28 cellular contexts compared by ENCODE assay signal in the genomic region with DNA sequence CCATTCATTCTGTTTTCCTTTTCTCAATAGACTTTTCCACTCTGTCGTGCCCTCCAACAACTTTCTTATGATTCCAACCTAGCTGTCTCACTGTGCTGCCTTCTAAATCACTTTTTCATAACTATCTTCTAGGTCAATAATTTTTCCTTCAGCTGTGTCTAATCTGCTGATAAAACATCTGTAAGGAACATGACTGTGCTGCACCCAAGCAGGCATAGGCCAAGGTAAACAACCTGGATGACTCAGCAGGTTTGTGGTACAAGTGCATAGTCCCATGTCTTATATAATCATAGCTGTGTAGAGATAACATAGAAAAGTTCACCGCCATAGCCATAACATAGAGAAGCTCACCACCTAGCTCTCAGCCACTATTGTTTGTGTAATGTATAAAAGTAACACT.
DNase-seq lines count a peak whose midpoint lies in the region; ATAC-seq, FAIRE-seq and TF ChIP-seq lines count a peak whose summit lies in the region.
"Had no signal": no experiment of that assay in that cellular context is flagged by ENCODE, and none has a peak within 500 bp of the region (broad histone marks: within the 10 kb centered on the region; RNA-seq: fewer than 3 reads in every experiment).

No MANE protein-coding gene starts in this region.

- no peak for FAIRE-seq in astrocyte (lab: Jason Lieb, UNC)
- FAIRE-seq: endometrium, G401.6, GM18507 had no signal

- H3K4me3 Mint-ChIP-seq in astrocyte (ENCODE audit: unreplicated experiment) = no peak overlapping the region
- H3K4me3 Mint-ChIP-seq: activated naive CD8-positive, alpha-beta T cell treated with anti-CD3 and anti-CD28 coated beads, Interleukin-2, amount 10 ng/mL, durations not matched to agents 7 days and 5 days; dendritic cell treated with granulocyte-macrophage colony-stimulating factor and Interleukin-4, amounts not matched to agents 40 ng/mL and 50 ng/mL, for 4 days; nephron progenitor cell; type B pancreatic cell had no signal

- H3K4me2 ChIP-seq in astrocyte (ENCODE audit: low read length) = no peak overlapping the region
- H3K4me2 ChIP-seq: BLaER1 treated with 17β-estradiol and CSF1 and Interleukin-3, amounts not matched to agents 10 nM and 100 nM had no signal

- peaks cover 5% of the 10 kb centered on the region for H3K9me3 Mint-ChIP-seq in astrocyte (ENCODE audit: unreplicated experiment)

- H2AFZ ChIP-seq in astrocyte (ENCODE audit: low read depth, low read length) = no peak overlapping the region

- TF ChIP-seq CTCF in astrocyte (IDR thresholded peaks at IDR 0.05; ENCODE audit: insufficient read depth, low read depth, low read length) = no peak
- TF ChIP-seq CTCF in upper lobe of left lung (IDR thresholded peaks at IDR 0.05) = no peak
- no peak for TF ChIP-seq CTCF in heart left ventricle (IDR thresholded peaks at IDR 0.05)

- H3K4me3 ChIP-seq in astrocyte (ENCODE audit: insufficient read depth, low read depth, low read length) = no peak overlapping the region
- no peak overlapping the region for H3K4me3 ChIP-seq in upper lobe of left lung
- H3K4me3 ChIP-seq in heart left ventricle = no peak overlapping the region
- H3K4me3 ChIP-seq in right cardiac atrium (ENCODE audit: low read length) = no peak overlapping the region
- H3K4me3 ChIP-seq: BLaER1 treated with 17β-estradiol and CSF1 and Interleukin-3, amounts not matched to agents 10 nM and 100 nM; cardiac muscle cell; HAP-1; left lung; Peyer's patch; SK-N-MC had no signal

- H3K27me3 ChIP-seq in astrocyte (ENCODE audit: insufficient read depth, low read length) = no peaks in the 10 kb centered on the region
- H3K27me3 ChIP-seq in upper lobe of left lung = no peaks in the 10 kb centered on the region
- no peaks in the 10 kb centered on the region for H3K27me3 ChIP-seq in heart left ventricle
- H3K27me3 ChIP-seq in right cardiac atrium (ENCODE audit: control insufficient read depth, insufficient read depth) = no peaks in the 10 kb centered on the region
- H3K27me3 ChIP-seq: BLaER1 treated with 17β-estradiol and CSF1 and Interleukin-3, amounts not matched to agents 10 nM and 100 nM; cardiac muscle cell; left lung; Peyer's patch had no signal

- H3K79me2 ChIP-seq in astrocyte (ENCODE audit: insufficient read depth, low read length) = no peaks in the 10 kb centered on the region

- ATAC-seq in left colon = peak; percentile 32
- no peak for ATAC-seq in upper lobe of left lung (ENCODE audit: low FRiP score in 2 of 2)
- ATAC-seq in heart left ventricle = no peak
- no peak for ATAC-seq in right cardiac atrium
- ATAC-seq: left lung, sciatic nerve had no signal

- H3K36me3 ChIP-seq in astrocyte (ENCODE audit: insufficient read depth, low read length) = no peaks in the 10 kb centered on the region
- no peaks in the 10 kb centered on the region for H3K36me3 ChIP-seq in upper lobe of left lung
- no peaks in the 10 kb centered on the region for H3K36me3 ChIP-seq in heart left ventricle
- H3K36me3 ChIP-seq: cardiac muscle cell, HAP-1, left lung, Peyer's patch had no signal

- no peak for TF ChIP-seq EP300 in upper lobe of left lung (IDR thresholded peaks at IDR 0.05)

- intact Hi-C loops in left colon (cut with DNase I, micrococcal nuclease) = no loop called here
- intact Hi-C loops in heart left ventricle (cut with DNase I) = no loop called here
- intact Hi-C loops in right cardiac atrium (cut with DNase I) = no loop called here

- H3K9ac ChIP-seq in astrocyte (ENCODE audit: low read length) = no peak overlapping the region
- H3K9ac ChIP-seq: BLaER1 treated with 17β-estradiol and CSF1 and Interleukin-3, amounts not matched to agents 10 nM and 100 nM had no signal

- WGBS in upper lobe of left lung, 2 donors = 95% methylated on average over 2 of the region's 2 CpGs
- WGBS in heart left ventricle, 4 donors = 93 to 95% (median 93%) methylated on average over 2 of the region's 2 CpGs
- 95% methylated on average over 2 of the region's 2 CpGs for WGBS in right cardiac atrium

- H3K4me1 ChIP-seq in astrocyte (ENCODE audit: insufficient read depth, low read length) (no peaks in the 10 kb centered on the region), upper lobe of left lung (no peaks in the 10 kb centered on the region), heart left ventricle (no peaks in the 10 kb centered on the region), right cardiac atrium (ENCODE audit: control insufficient read depth, insufficient read depth, low read length) (no peaks in the 10 kb centered on the region)
- H3K4me1 ChIP-seq: BLaER1 treated with 17β-estradiol and CSF1 and Interleukin-3, amounts not matched to agents 10 nM and 100 nM; HAP-1; left lung; Peyer's patch had no signal

- no peak overlapping the region for H3K27ac Mint-ChIP-seq in astrocyte (ENCODE audit: unreplicated experiment)
- H3K27ac Mint-ChIP-seq: activated naive CD8-positive, alpha-beta T cell treated with anti-CD3 and anti-CD28 coated beads, Interleukin-2, amount 10 ng/mL, durations not matched to agents 7 days and 5 days; dendritic cell treated with granulocyte-macrophage colony-stimulating factor and Interleukin-4, amounts not matched to agents 40 ng/mL and 50 ng/mL, for 4 days; nephron progenitor cell; type B pancreatic cell had no signal

- H3K36me3 Mint-ChIP-seq in astrocyte (ENCODE audit: low read depth, unreplicated experiment) = no peaks in the 10 kb centered on the region
- H3K36me3 Mint-ChIP-seq: activated naive CD8-positive, alpha-beta T cell treated with anti-CD3 and anti-CD28 coated beads, Interleukin-2, amount 10 ng/mL, durations not matched to agents 7 days and 5 days; type B pancreatic cell had no signal

- H3K27me3 Mint-ChIP-seq in astrocyte (ENCODE audit: low read depth, unreplicated experiment) = no peaks in the 10 kb centered on the region
- H3K27me3 Mint-ChIP-seq: activated naive CD8-positive, alpha-beta T cell treated with anti-CD3 and anti-CD28 coated beads, Interleukin-2, amount 10 ng/mL, durations not matched to agents 7 days and 5 days; dendritic cell treated with granulocyte-macrophage colony-stimulating factor and Interleukin-4, amounts not matched to agents 40 ng/mL and 50 ng/mL, for 4 days; type B pancreatic cell had no signal

- no peaks in the 10 kb centered on the region for H3K4me1 Mint-ChIP-seq in astrocyte (ENCODE audit: low read depth, unreplicated experiment)
- H3K4me1 Mint-ChIP-seq: activated naive CD8-positive, alpha-beta T cell treated with anti-CD3 and anti-CD28 coated beads, Interleukin-2, amount 10 ng/mL, durations not matched to agents 7 days and 5 days; nephron progenitor cell had no signal

- in situ Hi-C loops in Caki2 (cut with HindIII; ENCODE audit: low pct_unique_long_range_greater_than_20kb, low sequenced_read_pairs) = no loop called here

- DNase-seq in Caki2 (ENCODE audit: low read depth) = peak; percentile 33
- peak; percentile 7 for DNase-seq in LoVo (ENCODE audit: low spot score)
- DNase-seq in astrocyte (ENCODE audit: low read depth) = peak; percentile 45
- no peak for DNase-seq in left colon
- no peak for DNase-seq in middle frontal gyrus (ENCODE audit: extremely low spot score, low spot score)
- DNase-seq in upper lobe of left lung = no peak
- no peak for DNase-seq in heart left ventricle
- DNase-seq in right cardiac atrium = no peak
- DNase-seq: activated CD4-positive, alpha-beta T cell treated with anti-CD3 and anti-CD28 coated beads, Interleukin-2, amount 50 U/mL, for 4 hours; activated CD8-positive, alpha-beta memory T cell treated with anti-CD3 and anti-CD28 coated beads, Interleukin-2, amount 50 U/mL, for 4 hours; activated naive CD8-positive, alpha-beta T cell treated with anti-CD3 and anti-CD28 coated beads, Interleukin-2, amount 10 ng/mL, durations not matched to agents 7 days and 5 days; head of caudate nucleus; left lung; NCI-H1105; NCI-H2029 treated with DMSO at 0.1 percent for 48 hours; nephron progenitor cell; stimulated activated CD4-positive, alpha-beta T cell treated with anti-CD3 and anti-CD28 coated beads, Interleukin-15, amount 100 ng/mL, for 24 hours had no signal

- H3K9me3 ChIP-seq in astrocyte (ENCODE audit: insufficient read depth, low read depth, low read length) (no peaks in the 10 kb centered on the region), upper lobe of left lung (no peaks in the 10 kb centered on the region), heart left ventricle (peaks cover 0 to 12% (median 0%) of the 10 kb centered on the region in 12 donors), right cardiac atrium (ENCODE audit: control insufficient read depth, low read length) (no peaks in the 10 kb centered on the region)
- H3K9me3 ChIP-seq: HAP-1, Peyer's patch had no signal

- TF ChIP-seq POLR2A in upper lobe of left lung (IDR thresholded peaks at IDR 0.05) (no peak), heart left ventricle (IDR thresholded peaks at IDR 0.05) (no peak)

- H3K27ac ChIP-seq in astrocyte (ENCODE audit: low read depth, low read length) = no peak overlapping the region
- no peak overlapping the region for H3K27ac ChIP-seq in upper lobe of left lung
- H3K27ac ChIP-seq in heart left ventricle = no peak overlapping the region
- no peak overlapping the region for H3K27ac ChIP-seq in right cardiac atrium (ENCODE audit: low read length)
- H3K27ac ChIP-seq: BLaER1 treated with 17β-estradiol and CSF1 and Interleukin-3, amounts not matched to agents 10 nM and 100 nM; cardiac muscle cell; left lung; Peyer's patch; SK-N-MC had no signal

- no peaks in the 10 kb centered on the region for H4K20me1 ChIP-seq in astrocyte (ENCODE audit: insufficient read depth, low read length)
- H4K20me1 ChIP-seq: BLaER1 treated with 17β-estradiol and CSF1 and Interleukin-3, amounts not matched to agents 10 nM and 100 nM had no signal

Comparison
In these comparisons a context has a peak if more than half of its experiments do, and no peak if none do; other contexts are left out.
1. DNase-seq: peak in Caki2 (single experiment), LoVo (single experiment) and astrocyte (single experiment); none in left colon (0 of 2), middle frontal gyrus (single experiment), upper lobe of left lung (0 of 2), heart left ventricle (0 of 5) and right cardiac atrium (0 of 3).